Comparison of ENCODE assay signal across 9 cellular contexts in genomic region chr3:4752201-4753072, GRCh38.
DNase-seq lines count a peak whose midpoint lies in the region; ATAC-seq, FAIRE-seq and TF ChIP-seq lines count a peak whose summit lies in the region.
"Had no signal": no experiment of that assay in that cellular context is flagged by ENCODE, and none has a peak within 500 bp of the region (broad histone marks: within the 10 kb centered on the region; RNA-seq: fewer than 3 reads in every experiment).

No MANE protein-coding gene starts in this region.

- no peak overlapping the region for H4K91ac ChIP-seq in H1 (replicated peaks; ENCODE audit: insufficient read length, low read length)

- intact Hi-C loops in ovary (cut with DNase I), result no loop called here
- intact Hi-C loops in posterior cingulate gyrus (cut with DNase I), result no loop called here

- no peak overlapping the region for H4K5ac ChIP-seq in H1 (ENCODE audit: insufficient read length, low read depth, low read length)

- H3K79me2 ChIP-seq in H1 (ENCODE audit: control insufficient read depth in 1 of 2, insufficient read depth in 2 of 2, low read length in 2 of 2), result no peaks in the 10 kb centered on the region

- no peak overlapping the region for H2BK20ac ChIP-seq in H1 (ENCODE audit: low read length)

- H3K27me3 ChIP-seq in H1 (replicated peaks in 1 of 4; ENCODE audit: control insufficient read depth in 3 of 4, extremely low read depth in 1 of 4, insufficient read depth in 3 of 4, low read length in 3 of 4) (no peaks in the 10 kb centered on the region), ovary (no peaks in the 10 kb centered on the region)
- H3K27me3 ChIP-seq in effector memory CD4-positive, alpha-beta T cell (replicated peaks; ENCODE audit: control insufficient read depth, insufficient read depth, low read length, poor library complexity, severe bottlenecking), result no peaks in the 10 kb centered on the region

- no peaks in the 10 kb centered on the region for H3K36me3 ChIP-seq in H1 (ENCODE audit: control insufficient read depth in 2 of 4, insufficient read depth in 4 of 4, low read length in 3 of 4)
- H3K36me3 ChIP-seq in ovary, result no peaks in the 10 kb centered on the region
- no peaks in the 10 kb centered on the region for H3K36me3 ChIP-seq in effector memory CD4-positive, alpha-beta T cell (ENCODE audit: control insufficient read depth, insufficient read depth, low read length)

- no peak overlapping the region for H2BK12ac ChIP-seq in H1 (ENCODE audit: low read depth, low read length)

- no peak overlapping the region for H3K56ac ChIP-seq in H1 (replicated peaks; ENCODE audit: insufficient read length, low read depth, low read length)

- H2BK5ac ChIP-seq in H1 (ENCODE audit: low read depth, low read length), result no peak overlapping the region

- CTCF ChIA-PET in H1 (lab: Charles Lee; ENCODE audit: partially characterized antibody), result interaction anchor here (0.5 to 1.9 kb wide), 7 partner anchors 22 to 418 kb away, joined by 3 to 8 read pairs (median 4); no protein-coding TSS in a partner anchor

- no peak overlapping the region for H3K18ac ChIP-seq in H1 (ENCODE audit: extremely low read depth, low read length)

- no peak overlapping the region for H3K9ac ChIP-seq in H1 (replicated peaks in 1 of 4; ENCODE audit: extremely low read depth in 1 of 4, low read depth in 3 of 4, low read length in 3 of 4)

- H2BK15ac ChIP-seq in H1 (ENCODE audit: low read length), result no peak overlapping the region

- no peaks in the 10 kb centered on the region for H3K23me2 ChIP-seq in H1 (ENCODE audit: low read depth, low read length)

- no peak overlapping the region for H2AFZ ChIP-seq in H1 (ENCODE audit: low read length)

- H3K4me2 ChIP-seq in H1 (ENCODE audit: insufficient read depth in 1 of 2, low read depth in 2 of 2, low read length in 2 of 2), result no peak overlapping the region

- H3K4me3 ChIP-seq in H1 (ENCODE audit: extremely low read depth in 1 of 4, insufficient read depth in 2 of 4, low read depth in 3 of 4, low read length in 4 of 4) (no peak overlapping the region), ovary (no peak overlapping the region)
- no peak overlapping the region for H3K4me3 ChIP-seq in effector memory CD4-positive, alpha-beta T cell (ENCODE audit: insufficient read depth, low read depth, low read length, poor library complexity, severe bottlenecking)

- H3K79me1 ChIP-seq in H1 (ENCODE audit: low read depth, low read length), result no peaks in the 10 kb centered on the region

- POLR2A ChIA-PET in H1 (lab: Charles Lee; ENCODE audit: partially characterized antibody), result no interaction called here

- no peak for TF ChIP-seq POLR2A in H1 (IDR thresholded peaks at IDR 0.05; ENCODE audit: control extremely low read depth in 1 of 2, low read depth in 2 of 2, low read length in 2 of 2)
- TF ChIP-seq POLR2A in ovary (IDR thresholded peaks at IDR 0.05), result no peak

- no peak overlapping the region for H3K23ac ChIP-seq in H1 (ENCODE audit: insufficient read length)

- TF ChIP-seq EP300 in H1 (IDR thresholded peaks at IDR 0.05; ENCODE audit: borderline replicate concordance in 1 of 2, low read depth in 2 of 2, low read length in 2 of 2), result no peak
- TF ChIP-seq EP300 in ovary (IDR thresholded peaks at IDR 0.05), result no peak

- 89% methylated on average over 17 of the region's 17 CpGs; no CpG with 5 or more reads in 1 of the 2 experiments for WGBS in H1 (ENCODE audit: extremely low coverage in 1 of 2, insufficient coverage in 1 of 2, insufficient read length in 1 of 2, insufficient replicate concordance in 2 of 2, low coverage in 1 of 2, low lambda C conversion rate in 2 of 2, missing lambda C conversion rate in 1 of 2), 2 experiments
- WGBS in ovary, 3 donors, result 68 to 74% (median 68%) methylated on average over 17 of the region's 17 CpGs

- ATAC-seq in activated CD4-positive, CD25-positive, alpha-beta regulatory T cell treated with anti-CD3 and anti-CD28 coated beads, Interleukin-2, amount 50 U/mL, for 24 hours, result no peak

- TF ChIP-seq CTCF in H1 (IDR thresholded peaks at IDR 0.05; ENCODE audit: control extremely low read depth in 1 of 3, insufficient read depth in 1 of 3, low read depth in 1 of 3, low read length in 3 of 3) (no peak), ovary (IDR thresholded peaks at IDR 0.05) (no peak)

- no peak for FAIRE-seq in H1 (lab: Jason Lieb, UNC)

- DNase-seq in GM04504 (ENCODE audit: low read depth) (peak; percentile 41), Kasumi-1 (lab: John Stamatoyannopoulos, UW) (peak; percentile 81 to 84), H1 (ENCODE audit: low read depth in 1 of 2, low spot score in 2 of 2) (no peak), ovary (peak in 1 of 5 donors; percentile 9), posterior cingulate gyrus (no peak)
- no peak for DNase-seq in effector memory CD4-positive, alpha-beta T cell
- no peak for DNase-seq in activated CD4-positive, alpha-beta T cell treated with anti-CD3 and anti-CD28 coated beads for 1 hour
- DNase-seq: NCI-H345 had no signal

- H3K9me3 ChIP-seq in H1 (ENCODE audit: insufficient read depth in 2 of 2, low read depth in 1 of 2, low read length in 1 of 2) (no peaks in the 10 kb centered on the region), ovary (no peaks in the 10 kb centered on the region)
- H3K9me3 ChIP-seq in effector memory CD4-positive, alpha-beta T cell (ENCODE audit: control insufficient read depth, low read length), result no peaks in the 10 kb centered on the region

- H3K4ac ChIP-seq in H1 (replicated peaks; ENCODE audit: insufficient read length, low read depth, low read length), result no peak overlapping the region

- no peak overlapping the region for H2BK120ac ChIP-seq in H1 (replicated peaks; ENCODE audit: low read depth, low read length)

- H3K27ac ChIP-seq in H1 (ENCODE audit: low read depth, low read length) (no peak overlapping the region), ovary (peak overlapping the region; percentile 64 to 84)
- no peak overlapping the region for H3K27ac ChIP-seq in effector memory CD4-positive, alpha-beta T cell (ENCODE audit: insufficient read depth, low read length, poor library complexity, severe bottlenecking)

- peaks cover 0 to 2% of the 10 kb centered on the region in 2 experiments for H4K20me1 ChIP-seq in H1 (replicated peaks in 1 of 2; ENCODE audit: control insufficient read depth in 1 of 2, insufficient read depth in 2 of 2, low read length in 2 of 2)

- H4K8ac ChIP-seq in H1 (ENCODE audit: extremely low read depth, insufficient read depth, low read length), result no peak overlapping the region

- H3K4me1 ChIP-seq in H1 (replicated peaks in 1 of 4; ENCODE audit: control insufficient read depth in 3 of 4, insufficient read depth in 4 of 4, low read length in 3 of 4) (peaks cover 0 to 3% (median 3%) of the 10 kb centered on the region in 4 experiments; a peak in 3 of 7 replicates), ovary (ENCODE audit: insufficient read depth) (peaks cover 21% of the 10 kb centered on the region)
- H3K4me1 ChIP-seq in effector memory CD4-positive, alpha-beta T cell (ENCODE audit: control insufficient read depth, insufficient read depth, low read length, poor library complexity, severe bottlenecking), result peaks cover 17% of the 10 kb centered on the region

- no peak overlapping the region for H3K14ac ChIP-seq in H1 (ENCODE audit: insufficient read length)

- TF ChIP-seq RAD21 in H1 (IDR thresholded peaks at IDR 0.05 in 1 of 2, conservative IDR thresholded peaks at IDR 0.05 in 1 of 2; ENCODE audit: low read depth in 2 of 2, low read length in 2 of 2), result no peak

- H2AK5ac ChIP-seq in H1 (ENCODE audit: low read depth, low read length), result peak overlapping the region; percentile 13; the same call in 1 of the 2 replicates

TF ChIP-seq in H1, 55 proteins besides CTCF, POLR2A, EP300 and RAD21:
- TF ChIP-seq EZH2 (IDR thresholded peaks at IDR 0.05; ENCODE audit: low read depth, low read length, severe bottlenecking) (no peak), SUZ12 (IDR thresholded peaks at IDR 0.05; ENCODE audit: low read length) (no peak), BCL11A (IDR thresholded peaks at IDR 0.05; ENCODE audit: low read depth in 2 of 2, low read length in 2 of 2) (no peak), CHD1 (IDR thresholded peaks at IDR 0.05; ENCODE audit: low read depth, low read length) (no peak), KDM4A (IDR thresholded peaks at IDR 0.05; ENCODE audit: low read depth, low read length, severe bottlenecking) (no peak), SRF (IDR thresholded peaks at IDR 0.05; ENCODE audit: low read depth, low read length) (no peak), KDM5A (IDR thresholded peaks at IDR 0.05; ENCODE audit: low read length) (no peak)

Comparison
In these comparisons a context has a peak if more than half of its experiments do, and no peak if none do; other contexts are left out.
1. DNase-seq: peak in GM04504 (single experiment) and Kasumi-1 (2 of 2); none in H1 (0 of 2), effector memory CD4-positive, alpha-beta T cell (0 of 3), activated CD4-positive, alpha-beta T cell treated with anti-CD3 and anti-CD28 coated beads for 1 hour (single experiment) and posterior cingulate gyrus (0 of 10).
2. H3K27ac ChIP-seq: peak in ovary (2 of 2); none in H1 (single experiment) and effector memory CD4-positive, alpha-beta T cell (single experiment).